In genomic region chr12:48978741-48979601, GRCh38 we compare ENCODE assay signal across 8 cellular contexts. TPM values are rescaled to one million over a fixed set of nuclear protein-coding genes. Genes with fewer than 3 reads are reported as not detected.
DNase-seq lines count a peak whose midpoint lies in the region; ATAC-seq and TF ChIP-seq lines count a peak whose summit lies in the region.

No MANE protein-coding gene starts in this region.

- DNase-seq in Peyer's patch = no peak
- DNase-seq in psoas muscle = no peak
- no peak for DNase-seq in NCI-H82 treated with DMSO at 0.1 percent for 48 hours (lab: John Stamatoyannopoulos, UW; ENCODE audit: unreplicated experiment)
- DNase-seq in NCI-H345 treated with DMSO at 0.1 percent for 48 hours (lab: John Stamatoyannopoulos, UW; ENCODE audit: unreplicated experiment) = no peak
- no peak for DNase-seq in mesenteric fat pad (ENCODE audit: low spot score)

- H3K4me1 ChIP-seq in Peyer's patch = peaks cover 0 to 48% (median 28%) of the 10 kb centered on the region in 4 donors
- peaks cover 25 to 30% of the 10 kb centered on the region in 2 donors for H3K4me1 ChIP-seq in esophagus (ENCODE audit: control insufficient read depth in 2 of 2, insufficient read depth in 2 of 2, low read length in 1 of 2)
- H3K4me1 ChIP-seq in psoas muscle = peaks cover 34% of the 10 kb centered on the region

- TF ChIP-seq CTCF in Peyer's patch (IDR thresholded peaks at IDR 0.05) (no peak), psoas muscle (IDR thresholded peaks at IDR 0.05) (no peak)

- TF ChIP-seq POLR2A in Peyer's patch (IDR thresholded peaks at IDR 0.05) = no peak

- H3K9me3 ChIP-seq in Peyer's patch (peaks cover 0 to 4% (median 0%) of the 10 kb centered on the region in 4 donors), esophagus (ENCODE audit: control insufficient read depth in 2 of 2, insufficient read depth in 1 of 2, low read depth in 1 of 2, low read length in 1 of 2) (peaks cover 0 to 2% of the 10 kb centered on the region in 2 donors), psoas muscle (no peaks in the 10 kb centered on the region)

- H3K36me3 ChIP-seq in Peyer's patch = no peaks in the 10 kb centered on the region
- no peaks in the 10 kb centered on the region for H3K36me3 ChIP-seq in esophagus (ENCODE audit: control insufficient read depth in 2 of 2, insufficient read depth in 2 of 2, low read length in 1 of 2)
- H3K36me3 ChIP-seq in psoas muscle (ENCODE audit: insufficient read depth in 1 of 2, low read depth in 1 of 2) = no peaks in the 10 kb centered on the region

- 3 to 4% methylated on average over 45 of the region's 45 CpGs for WGBS in esophagus, 2 donors
- 2 to 5% (median 3%) methylated on average over 42 to 45 of the region's 45 CpGs for WGBS in psoas muscle, 3 donors

- peak overlapping the region; percentile 15; the same call in 1 of the 2 replicates for H3K4me3 ChIP-seq in GM08714 (ENCODE audit: low read length)
- H3K4me3 ChIP-seq in Peyer's patch = peak overlapping the region; percentile 28 to 49 (median 46)
- peak overlapping the region; percentile 33 to 50 for H3K4me3 ChIP-seq in esophagus (ENCODE audit: low read depth in 1 of 2, low read length in 2 of 2)
- peak overlapping the region; percentile 54 for H3K4me3 ChIP-seq in psoas muscle

- peak overlapping the region in 2 of 4 donors; percentile 63 for H3K27ac ChIP-seq in Peyer's patch
- H3K27ac ChIP-seq in esophagus (ENCODE audit: low read depth in 2 of 2, low read length in 1 of 2) = no peak overlapping the region
- no peak overlapping the region for H3K27ac ChIP-seq in psoas muscle

- peak; percentile 3 to 30 (median 22) for ATAC-seq in psoas muscle
- ATAC-seq in GM21825 (IDR thresholded peaks at IDR 0.05; ENCODE audit: unreplicated experiment) = no peak

- intact Hi-C loops in psoas muscle (cut with DNase I) = no loop called here

- H3K27me3 ChIP-seq in Peyer's patch = peaks cover 0 to 45% of the 10 kb centered on the region in 2 donors
- peaks cover 0 to 24% of the 10 kb centered on the region in 2 donors for H3K27me3 ChIP-seq in esophagus (ENCODE audit: control insufficient read depth in 1 of 2, insufficient read depth in 2 of 2, low read length in 2 of 2)
- H3K27me3 ChIP-seq in psoas muscle (ENCODE audit: insufficient read depth in 3 of 3, low read length in 2 of 3) = peaks cover 0 to 91% (median 46%) of the 10 kb centered on the region in 3 donors

RNA-seq across cellular contexts. Expression of gene WNT1, which starts 0.8 kb away (rescaled TPM):
- not detected for total RNA-seq in Peyer's patch
- polyA plus RNA-seq in esophagus = under 1 TPM in 1 of 2 donors, not detected in 1; 0.05 TPM
- total RNA-seq in psoas muscle = not detected
- polyA plus RNA-seq in psoas muscle = not detected
- not detected for total RNA-seq in mesenteric fat pad

RNA-seq across cellular contexts. Expression of gene WNT10B, which starts 7.4 kb away (rescaled TPM):
- total RNA-seq in Peyer's patch = 1 to 10 TPM in 2 of 4 donors, under 1 TPM in 1, not detected in 1; 0.67 to 1.8 (median 1.7) TPM
- 1 to 10 TPM; 1.6 to 2.1 TPM for polyA plus RNA-seq in esophagus
- total RNA-seq in psoas muscle = under 1 TPM in 2 of 4 donors, not detected in 2; 0.26 to 0.53 TPM
- under 1 TPM in 2 of 3 donors, not detected in 1; 0.13 to 0.14 TPM for polyA plus RNA-seq in psoas muscle
- 0.48 TPM for total RNA-seq in mesenteric fat pad

RNA-seq across cellular contexts. Expression of gene DDN, which starts 20.2 kb away (rescaled TPM):
- total RNA-seq in Peyer's patch (under 1 TPM in 2 of 4 donors, not detected in 2; 0.27 to 0.28 TPM), psoas muscle (100 to 1,000 TPM in 2 of 4 donors, 10 to 100 TPM in 2; 11.2 to 485 (median 123) TPM), mesenteric fat pad (0.10 TPM)
- polyA plus RNA-seq in esophagus (under 1 TPM; 0.12 to 0.29 TPM), psoas muscle (100 to 1,000 TPM in 1 of 3 donors, 10 to 100 TPM in 2; 43.0 to 126 (median 72.6) TPM)

RNA-seq across cellular contexts. Expression of gene ARF3, which starts 21.7 kb away (rescaled TPM):
- total RNA-seq in Peyer's patch = 100 to 1,000 TPM in 1 of 4 donors, 10 to 100 TPM in 3; 49.3 to 217 (median 63.5) TPM
- polyA plus RNA-seq in esophagus = 10 to 100 TPM; 58.5 to 71.5 TPM
- 10 to 100 TPM; 17.4 to 27.0 (median 22.3) TPM for total RNA-seq in psoas muscle
- 10 to 100 TPM in 2 of 3 donors, 1 to 10 TPM in 1; 7.4 to 18.1 (median 13.2) TPM for polyA plus RNA-seq in psoas muscle
- 149 TPM for total RNA-seq in mesenteric fat pad

RNA-seq across cellular contexts. Expression of gene PRKAG1, which starts 39.6 kb away (rescaled TPM):
- 10 to 100 TPM; 34.1 to 42.2 (median 37.9) TPM for total RNA-seq in Peyer's patch
- 10 to 100 TPM; 52.5 to 54.7 TPM for polyA plus RNA-seq in esophagus
- 10 to 100 TPM; 49.5 to 91.6 (median 70.6) TPM for total RNA-seq in psoas muscle
- polyA plus RNA-seq in psoas muscle = 100 to 1,000 TPM in 1 of 3 donors, 10 to 100 TPM in 2; 67.5 to 105 (median 86.5) TPM
- total RNA-seq in mesenteric fat pad = 61.7 TPM

Comparison
In these comparisons a context has a peak if more than half of its experiments do, and no peak if none do; other contexts are left out.
1. RNA of gene DDN, which starts 20.2 kb away (total RNA-seq): 11.2 to 485 TPM in psoas muscle; 0.27 to 0.28 TPM in Peyer's patch and 0.10 TPM in mesenteric fat pad (single experiment); every median in the first group is over 4 times any median in the second.
2. Peak in every context shown above with its lines, with median percentiles within 50 percentile points of each other: H3K4me3 ChIP-seq.